Comparison of ENCODE assay signal across 30 cellular contexts in genomic region chrX:3540105-3540504, GRCh38.
"Had no signal": no experiment of that assay in that cellular context is flagged by ENCODE, and none has a peak within 500 bp of the region (broad histone marks: within the 10 kb centered on the region; RNA-seq: fewer than 3 reads in every experiment).

No MANE protein-coding gene starts in this region.

- H3K36me3 Mint-ChIP-seq: activated CD4-positive, alpha-beta memory T cell treated with anti-CD3 and anti-CD28 coated beads for 36 hours; activated CD8-positive, alpha-beta memory T cell treated with anti-CD3 and anti-CD28 coated beads, Interleukin-2, amount 10 ng/mL, durations not matched to agents 7 days and 5 days; activated naive CD4-positive, alpha-beta T cell treated with anti-CD3 and anti-CD28 coated beads, Interleukin-2, amount 10 ng/mL, durations not matched to agents 7 days and 5 days; activated naive CD8-positive, alpha-beta T cell treated with anti-CD3 and anti-CD28 coated beads, Interleukin-2, amount 10 ng/mL, durations not matched to agents 7 days and 5 days had no signal

- FAIRE-seq: endometrium, endothelial cell of umbilical vein, frontal cortex had no signal

- H3K4me1 Mint-ChIP-seq: activated CD4-positive, alpha-beta T cell treated with anti-CD3 and anti-CD28 coated beads for 36 hours; activated CD4-positive, alpha-beta T cell treated with anti-CD3 and anti-CD28 coated beads, Interleukin-2, amount 10 ng/mL, durations not matched to agents 24 days and 14 days; activated CD8-positive, alpha-beta memory T cell treated with anti-CD3 and anti-CD28 coated beads, Interleukin-2, amount 10 ng/mL, durations not matched to agents 7 days and 5 days; activated naive CD4-positive, alpha-beta T cell treated with anti-CD3 and anti-CD28 coated beads, Interleukin-2, amount 10 ng/mL, durations not matched to agents 7 days and 5 days; activated naive CD8-positive, alpha-beta T cell treated with anti-CD3 and anti-CD28 coated beads, Interleukin-2, amount 10 ng/mL, durations not matched to agents 7 days and 5 days had no signal

- H3K36me3 ChIP-seq: ascending aorta, brain microvascular endothelial cell, cardiac muscle cell, colonic mucosa, esophagus squamous epithelium had no signal

- H3K4me1 ChIP-seq: ascending aorta, colonic mucosa, esophagus squamous epithelium had no signal

- H3K27ac Mint-ChIP-seq: activated CD4-positive, alpha-beta memory T cell treated with anti-CD3 and anti-CD28 coated beads for 36 hours; activated CD4-positive, alpha-beta T cell treated with anti-CD3 and anti-CD28 coated beads for 36 hours; activated CD4-positive, alpha-beta T cell treated with anti-CD3 and anti-CD28 coated beads, Interleukin-2, amount 10 ng/mL, durations not matched to agents 24 days and 14 days; activated CD8-positive, alpha-beta memory T cell treated with anti-CD3 and anti-CD28 coated beads, Interleukin-2, amount 10 ng/mL, durations not matched to agents 7 days and 5 days; activated CD8-positive, alpha-beta T cell treated with anti-CD3 and anti-CD28 coated beads, Interleukin-2, amount 10 ng/mL, durations not matched to agents 7 days and 5 days; activated naive CD4-positive, alpha-beta T cell treated with anti-CD3 and anti-CD28 coated beads, Interleukin-2, amount 10 ng/mL, durations not matched to agents 7 days and 5 days; activated naive CD4-positive, alpha-beta T cell treated with anti-CD3 and anti-CD28 coated beads, Interleukin-2, amount 50 U/mL, for 72 hours; activated naive CD8-positive, alpha-beta T cell treated with anti-CD3 and anti-CD28 coated beads, Interleukin-2, amount 10 ng/mL, durations not matched to agents 7 days and 5 days; activated T-helper 1 cell treated with anti-CD3 and anti-CD28 coated beads, Interleukin-12 subunit alpha, Interleukin-12 subunit beta, Interleukin-2, Interleukin-4 antibody, amounts not matched to agents 30 ng/mL and 10 ng/mL and 1 ng/mL, durations not matched to agents 14 hours and 24 hours and 36 hours had no signal

- H3K4me3 Mint-ChIP-seq: activated CD4-positive, alpha-beta memory T cell treated with anti-CD3 and anti-CD28 coated beads for 36 hours; activated CD4-positive, alpha-beta T cell treated with anti-CD3 and anti-CD28 coated beads for 36 hours; activated CD4-positive, alpha-beta T cell treated with anti-CD3 and anti-CD28 coated beads, Interleukin-2, amount 10 ng/mL, durations not matched to agents 24 days and 14 days; activated CD8-positive, alpha-beta memory T cell treated with anti-CD3 and anti-CD28 coated beads, Interleukin-2, amount 10 ng/mL, durations not matched to agents 7 days and 5 days; activated CD8-positive, alpha-beta T cell treated with anti-CD3 and anti-CD28 coated beads, Interleukin-2, amount 10 ng/mL, durations not matched to agents 7 days and 5 days; activated naive CD4-positive, alpha-beta T cell treated with anti-CD3 and anti-CD28 coated beads, Interleukin-2, amount 10 ng/mL, durations not matched to agents 7 days and 5 days; activated naive CD8-positive, alpha-beta T cell treated with anti-CD3 and anti-CD28 coated beads, Interleukin-2, amount 10 ng/mL, durations not matched to agents 7 days and 5 days; activated T-helper 1 cell treated with anti-CD3 and anti-CD28 coated beads, Interleukin-12 subunit alpha, Interleukin-12 subunit beta, Interleukin-2, Interleukin-4 antibody, amounts not matched to agents 30 ng/mL and 10 ng/mL and 1 ng/mL, durations not matched to agents 14 hours and 24 hours and 36 hours had no signal

- ATAC-seq: activated CD4-positive, alpha-beta T cell treated with anti-CD3 and anti-CD28 coated beads for 36 hours; activated CD8-positive, alpha-beta memory T cell treated with anti-CD3 and anti-CD28 coated beads, Interleukin-2, amount 10 ng/mL, durations not matched to agents 7 days and 5 days; activated CD8-positive, alpha-beta T cell treated with anti-CD3 and anti-CD28 coated beads, Interleukin-2, amount 10 ng/mL, durations not matched to agents 7 days and 5 days; activated naive CD4-positive, alpha-beta T cell treated with anti-CD3 and anti-CD28 coated beads, Interleukin-2, amount 50 U/mL, for 72 hours had no signal

- H3K27me3 ChIP-seq: ascending aorta, brain microvascular endothelial cell, cardiac muscle cell, colonic mucosa, esophagus squamous epithelium had no signal

- H3K27me3 Mint-ChIP-seq: activated CD4-positive, alpha-beta memory T cell treated with anti-CD3 and anti-CD28 coated beads for 36 hours; activated CD4-positive, alpha-beta T cell treated with anti-CD3 and anti-CD28 coated beads, Interleukin-2, amount 10 ng/mL, durations not matched to agents 24 days and 14 days; activated naive CD4-positive, alpha-beta T cell treated with anti-CD3 and anti-CD28 coated beads, Interleukin-2, amount 10 ng/mL, durations not matched to agents 7 days and 5 days; activated naive CD8-positive, alpha-beta T cell treated with anti-CD3 and anti-CD28 coated beads, Interleukin-2, amount 10 ng/mL, durations not matched to agents 7 days and 5 days had no signal

- H3K27ac ChIP-seq: ascending aorta, brain microvascular endothelial cell, cardiac muscle cell, colonic mucosa, epithelial cell of prostate, esophagus squamous epithelium had no signal

- H3K9me3 ChIP-seq: colonic mucosa, esophagus squamous epithelium had no signal

- H3K4me3 ChIP-seq: ascending aorta, cardiac muscle cell, colonic mucosa, esophagus squamous epithelium had no signal

- H3K9me3 Mint-ChIP-seq: activated CD4-positive, alpha-beta T cell treated with anti-CD3 and anti-CD28 coated beads, Interleukin-2, amount 10 ng/mL, durations not matched to agents 24 days and 14 days; activated naive CD4-positive, alpha-beta T cell treated with anti-CD3 and anti-CD28 coated beads, Interleukin-2, amount 10 ng/mL, durations not matched to agents 7 days and 5 days had no signal

- DNase-seq: activated CD4-positive, alpha-beta memory T cell treated with anti-CD3 and anti-CD28 coated beads for 36 hours; activated CD4-positive, alpha-beta T cell treated with anti-CD3 and anti-CD28 coated beads for 36 hours; activated CD4-positive, alpha-beta T cell treated with anti-CD3 and anti-CD28 coated beads, Interleukin-2, amount 10 ng/mL, durations not matched to agents 24 days and 14 days; activated CD4-positive, CD25-positive, alpha-beta regulatory T cell; activated CD4-positive, CD25-positive, alpha-beta regulatory T cell treated with anti-CD3 and anti-CD28 coated beads, Interleukin-2, amount 50 U/mL, for 72 hours; activated CD8-positive, alpha-beta memory T cell treated with anti-CD3 and anti-CD28 coated beads, Interleukin-2, amount 10 ng/mL, durations not matched to agents 7 days and 5 days; activated CD8-positive, alpha-beta memory T cell treated with anti-CD3 and anti-CD28 coated beads, Interleukin-2, amount 50 U/mL, for 4 hours; activated CD8-positive, alpha-beta T cell treated with anti-CD3 and anti-CD28 coated beads, Interleukin-2, amount 10 ng/mL, durations not matched to agents 7 days and 5 days; activated gamma-delta T cell; activated naive CD4-positive, alpha-beta T cell; activated naive CD4-positive, alpha-beta T cell treated with anti-CD3 and anti-CD28 coated beads, Interleukin-2, amount 10 ng/mL, durations not matched to agents 7 days and 5 days; activated naive CD8-positive, alpha-beta T cell treated with anti-CD3 and anti-CD28 coated beads, Interleukin-2, amount 10 ng/mL, durations not matched to agents 7 days and 5 days; activated T-cell treated with anti-CD3 and anti-CD28 coated beads, Interleukin-2, amount 50 U/mL, for 1 hour; activated T-cell treated with anti-CD3 and anti-CD28 coated beads, Interleukin-2, amount 50 U/mL, for 48 hours; brain microvascular endothelial cell; central memory CD4-positive, alpha-beta T cell; cerebellar nuclear complex; colonic mucosa; effector CD8-positive, alpha-beta T cell; esophagus squamous epithelium; head of caudate nucleus; T-helper 2 cell had no signal
